In the genomic region with DNA sequence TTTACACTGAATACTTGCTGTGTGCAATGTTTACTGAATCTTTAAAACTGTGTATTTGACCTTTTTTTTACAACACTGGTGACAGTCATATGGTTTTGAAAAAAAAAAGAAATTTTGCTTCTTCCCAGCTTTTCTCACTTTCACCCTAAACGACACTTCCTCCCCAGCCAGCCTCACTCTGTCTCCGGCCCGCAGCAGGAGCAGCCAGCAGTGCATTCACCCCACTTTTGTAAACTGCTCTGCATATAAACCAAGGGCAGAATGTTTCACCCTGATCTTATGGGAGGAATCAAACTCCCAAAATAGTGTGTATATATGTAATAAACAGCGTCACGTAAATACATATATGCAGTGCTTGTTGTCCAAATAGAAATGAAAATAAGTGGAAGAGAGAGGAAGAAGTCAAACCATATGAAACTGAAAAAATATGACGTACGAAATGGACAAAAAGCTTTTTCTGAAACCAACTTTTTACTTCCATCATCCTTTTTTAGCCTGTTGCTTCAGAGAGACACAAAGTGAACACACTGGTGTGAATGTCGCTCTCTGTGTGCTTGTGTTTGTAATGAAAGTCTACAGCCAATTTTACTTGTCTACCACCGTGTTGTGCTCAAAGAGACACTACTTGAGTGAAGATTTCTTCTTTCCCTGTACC, we compare ENCODE assay signal across 14 cellular contexts. TPM values are rescaled to one million over a fixed set of nuclear protein-coding genes. Genes with fewer than 3 reads are reported as not detected.
DNase-seq lines count a peak whose midpoint lies in the region; ATAC-seq, FAIRE-seq and TF ChIP-seq lines count a peak whose summit lies in the region.
"Had no signal": no experiment of that assay in that cellular context is flagged by ENCODE, and none has a peak within 500 bp of the region (broad histone marks: within the 10 kb centered on the region; RNA-seq: fewer than 3 reads in every experiment).

No MANE protein-coding gene starts in this region.

- no peak for TF ChIP-seq POLR2A in HepG2 (IDR thresholded peaks at IDR 0.05; ENCODE audit: insufficient read depth in 1 of 2, low read depth in 2 of 2, low read length in 2 of 2)

- no peak overlapping the region for H3K9ac ChIP-seq in HepG2 (ENCODE audit: insufficient read depth, low read depth, low read length)

- no peak overlapping the region for H3K27ac ChIP-seq in HepG2 (ENCODE audit: extremely low read length, insufficient read depth, low read length)
- H3K27ac ChIP-seq: C4-2B, RWPE1 had no signal

- in situ Hi-C loops in HepG2 (cut with HindIII; ENCODE audit: extremely low pct_ligation_motif_present, low pct_unique_long_range_greater_than_20kb), result no loop called here

- H4K20me1 ChIP-seq in HepG2 (ENCODE audit: insufficient read depth, low read length), result no peaks in the 10 kb centered on the region; the same call in 1 of the 2 replicates

- CTCF ChIA-PET in HepG2 (lab: Yijun Ruan, JAX; ENCODE audit: low intra/inter-chr PET ratio, low total read pairs), result no interaction called here

- no peak for TF ChIP-seq RAD21 in HepG2 (CRISPR knock-in tag; IDR thresholded peaks at IDR 0.05)

- no peaks in the 10 kb centered on the region for H3K9me3 ChIP-seq in HepG2 (ENCODE audit: low read length)
- H3K9me3 ChIP-seq: HAP-1 had no signal

- intact Hi-C loops in HepG2 (cut with micrococcal nuclease; ENCODE audit: unreplicated experiment), result no loop called here

- H3K4me2 ChIP-seq in HepG2 (ENCODE audit: low read depth, low read length), result no peak overlapping the region

- TF ChIP-seq EP300 in HepG2 (IDR thresholded peaks at IDR 0.05; ENCODE audit: low read depth in 2 of 2, low read length in 2 of 2) (no peak), HepG2 (CRISPR knock-in tag; IDR thresholded peaks at IDR 0.05; ENCODE audit: borderline replicate concordance) (no peak)

- POLR2A ChIA-PET in HepG2 (lab: Yijun Ruan, JAX), result no interaction called here

- TF ChIP-seq CTCF in HepG2 (CRISPR knock-in tag; IDR thresholded peaks at IDR 0.05), result no peak

- no peak overlapping the region for H3K4me3 ChIP-seq in HepG2 (replicated peaks in 1 of 3; ENCODE audit: insufficient read depth in 1 of 3, low read depth in 2 of 3, low read length in 3 of 3)
- H3K4me3 ChIP-seq: HAP-1 had no signal

- H3K36me3 ChIP-seq in HepG2 (replicated peaks in 1 of 2; ENCODE audit: control insufficient read depth in 1 of 2, insufficient read depth in 2 of 2, low read length in 2 of 2), result peaks cover 26 to 78% of the 10 kb centered on the region in 2 experiments

- H2AFZ ChIP-seq in HepG2 (ENCODE audit: low read length), result no peak overlapping the region

- DNase-seq in GM18507 (ENCODE audit: extremely low spot score, insufficient read length, low read depth) (peak; percentile 9), HepG2 (ENCODE audit: low spot score) (no peak), NCI-H1092 (lab: John Stamatoyannopoulos, UW) (no peak)
- DNase-seq in stimulated activated CD4-positive, alpha-beta T cell treated with anti-CD3 and anti-CD28 coated beads, Interleukin-4, amount 100 ng/mL, for 4 hours, result no peak
- DNase-seq: activated gamma-delta T cell, NCI-H2081 treated with DMSO at 0.1 percent for 48 hours had no signal

- ATAC-seq in GM21526 (IDR thresholded peaks at IDR 0.05; ENCODE audit: low FRiP score, unreplicated experiment) (peak; percentile 53), HG03439 (IDR thresholded peaks at IDR 0.05; ENCODE audit: unreplicated experiment) (peak; percentile 59), HepG2 (no peak), GM18870 (IDR thresholded peaks at IDR 0.05; ENCODE audit: unreplicated experiment) (no peak), HG03196 (IDR thresholded peaks at IDR 0.05; ENCODE audit: unreplicated experiment) (no peak)

- peaks cover 4% of the 10 kb centered on the region for H3K79me2 ChIP-seq in HepG2 (ENCODE audit: insufficient read depth, low read length)

- no peaks in the 10 kb centered on the region for H3K4me1 ChIP-seq in HepG2 (ENCODE audit: insufficient read depth, low read length)
- H3K4me1 ChIP-seq: HAP-1 had no signal

- TSS peak; percentile 28 for BruUV-seq in HepG2 (replicated peaks; lab: Mats Ljungman, UMichigan)

- FAIRE-seq in GM18507 (lab: Jason Lieb, UNC), result peak; percentile 83
- peak; percentile 21 for FAIRE-seq in HepG2 (lab: Jason Lieb, UNC)
- FAIRE-seq: islet of Langerhans had no signal

- 95% methylated on average over 9 of the region's 9 CpGs for WGBS in HepG2 (ENCODE audit: low lambda C conversion rate)

- H3K27me3 ChIP-seq in HepG2 (ENCODE audit: control insufficient read depth in 1 of 2, insufficient read depth in 2 of 2, low read length in 2 of 2), result no peaks in the 10 kb centered on the region

TF ChIP-seq in HepG2, 621 proteins besides CTCF, POLR2A, EP300 and RAD21:
- no peak for TF ChIP-seq PATZ1 (CRISPR knock-in tag; IDR thresholded peaks at IDR 0.05)

RNA-seq across cellular contexts. Expression of gene ZCCHC2, which starts 54.2 kb away (rescaled TPM):
- total RNA-seq in HepG2 (2016; rRNA removed; fragmentation: Illumina TruSeq; extraction: Trizol), result 76.1 and 76.5 TPM in 2 replicates
- total RNA-seq in HepG2 (2016; cell fraction: cytosol; rRNA removed; fragmentation: Illumina TruSeq; extraction: Trizol; ENCODE audit: low read depth), result 177 and 189 TPM in 2 replicates
- 71.7 and 74.4 TPM in 2 replicates for total RNA-seq in HepG2 (2016; cell fraction: insoluble cytoplasmic fraction; rRNA removed; fragmentation: Illumina TruSeq; extraction: Trizol)
- total RNA-seq in HepG2 (2016; cell fraction: membrane; rRNA removed; fragmentation: Illumina TruSeq; extraction: Trizol), result 60.3 and 72.3 TPM in 2 replicates
- 106 and 120 TPM in 2 replicates for total RNA-seq in HepG2 (2016; cell fraction: nucleus; rRNA removed; fragmentation: Illumina TruSeq; extraction: Trizol)
- 52.2 and 62.5 TPM in 2 replicates for polyA plus RNA-seq in HepG2 (2011; rRNA removed)
- 39.3 and 44.4 TPM in 2 replicates for polyA plus RNA-seq in HepG2 (2011; cell fraction: cytosol; rRNA removed)
- polyA plus RNA-seq in HepG2 (2011; cell fraction: nucleus; rRNA removed), result 79.8 and 99.4 TPM in 2 replicates
- 25.6 and 27.8 TPM in 2 replicates for polyA plus RNA-seq in HepG2 (2012)
- polyA plus RNA-seq in HepG2 (2016; cell fraction: cytosol; fragmentation: Illumina TruSeq; extraction: Trizol; ENCODE audit: low read depth), result 4.7 and 5.0 TPM in 2 replicates
- 53.3 and 60.9 TPM in 2 replicates for polyA plus RNA-seq in HepG2 (2016; cell fraction: insoluble cytoplasmic fraction; fragmentation: Illumina TruSeq; extraction: Trizol; ENCODE audit: low read depth)
- 13.0 and 14.6 TPM in 2 replicates for polyA plus RNA-seq in HepG2 (2016; cell fraction: membrane; fragmentation: Illumina TruSeq; extraction: Trizol; ENCODE audit: low read depth)
- polyA plus RNA-seq in HepG2 (2016; cell fraction: nucleus; fragmentation: Illumina TruSeq; extraction: Trizol; ENCODE audit: insufficient read depth, low read depth), result 129 and 143 TPM in 2 replicates
- 58.0 and 138 TPM in 2 replicates for polyA minus RNA-seq in HepG2 (2011; rRNA and poly(A)+ RNA removed; ENCODE audit: low replicate concordance)
- polyA minus RNA-seq in HepG2 (2011; cell fraction: cytosol; rRNA and poly(A)+ RNA removed), result 42.1 and 44.2 TPM in 2 replicates
- polyA minus RNA-seq in HepG2 (2011; cell fraction: nucleus; rRNA and poly(A)+ RNA removed), result 164 and 187 TPM in 2 replicates

Comparison
In these comparisons a context has a peak if more than half of its experiments do, and no peak if none do; other contexts are left out.
1. ATAC-seq: peak in GM21526 (single experiment) and HG03439 (single experiment); none in HepG2 (single experiment), GM18870 (single experiment) and HG03196 (single experiment).